1 cellular context compared by ENCODE assay signal in the genomic region with DNA sequence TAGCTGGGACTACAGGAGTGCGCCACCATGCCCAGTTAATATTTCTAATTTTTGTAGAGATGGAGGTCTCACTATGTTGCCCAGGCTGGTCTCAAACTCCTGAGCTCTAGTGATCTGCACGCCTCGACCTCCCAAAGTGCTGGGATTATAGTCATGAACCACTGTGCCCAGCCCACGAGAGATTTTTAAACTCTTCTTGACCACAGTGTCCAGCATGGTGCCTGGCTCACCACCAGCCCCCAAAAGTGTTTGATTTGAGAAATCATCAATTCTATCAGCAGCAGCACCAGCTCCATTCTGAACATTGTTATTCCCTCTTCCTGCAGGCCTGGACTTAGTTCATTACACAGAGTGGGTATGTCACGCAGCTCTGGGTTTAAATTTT.
TF ChIP-seq lines count a peak whose summit lies in the region.

No MANE protein-coding gene starts in this region.

TF ChIP-seq in IMR-90, 13 proteins besides CTCF, POLR2A, EP300 and RAD21 (continued from another document):
- TF ChIP-seq FOS (IDR thresholded peaks at IDR 0.05; ENCODE audit: low read depth, low read length), result no peak
- no peak for TF ChIP-seq RFX5 (IDR thresholded peaks at IDR 0.05; ENCODE audit: low read depth, low read length)
